ENCODE assay signal across 9 cellular contexts in the genomic region with DNA sequence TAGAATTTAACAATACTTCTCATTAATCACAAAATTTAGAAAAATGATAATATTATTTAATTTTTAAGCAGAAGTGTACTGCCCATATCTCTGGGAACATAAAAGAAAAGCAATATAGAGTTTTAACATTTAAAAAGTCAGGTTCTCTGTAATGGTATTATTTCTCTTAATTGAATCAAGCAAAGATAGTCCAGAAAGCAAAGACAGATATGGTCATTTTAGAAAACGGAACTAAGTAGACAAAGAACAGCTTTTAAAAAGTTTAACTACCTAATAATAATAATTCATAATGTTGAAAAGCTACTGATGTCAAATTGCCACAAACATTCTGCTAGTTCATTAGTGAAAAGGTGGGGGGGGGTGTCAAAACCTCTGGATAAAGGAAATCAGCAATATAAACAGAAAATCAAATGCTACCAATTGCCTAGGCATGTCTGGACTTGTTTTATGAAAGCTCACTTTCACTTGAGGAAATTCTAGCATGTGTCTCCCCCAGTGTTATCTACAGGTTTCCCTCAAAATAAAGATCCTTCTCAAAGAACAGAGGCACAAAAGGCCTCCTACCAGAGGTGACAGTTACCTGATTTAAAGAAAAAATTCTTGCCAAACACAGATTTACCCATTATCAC. TPM values are rescaled to one million over a fixed set of nuclear protein-coding genes. Genes with fewer than 3 reads are reported as not detected.
A peak's percentile ranks its signal among the peaks of the same experiment; 100 is the strongest.
DNase-seq lines count a peak whose midpoint lies in the region; ATAC-seq and TF ChIP-seq lines count a peak whose summit lies in the region.
"Had no signal": no experiment of that assay in that cellular context is flagged by ENCODE, and none has a peak within 500 bp of the region (broad histone marks: within the 10 kb centered on the region; RNA-seq: fewer than 3 reads in every experiment).

No MANE protein-coding gene starts in this region.

- peak overlapping the region; percentile 51; the same call in 1 of the 2 replicates for H3K27ac ChIP-seq in Panc1 (ENCODE audit: low read length)
- peak overlapping the region; percentile 83 for H3K27ac ChIP-seq in epithelial cell of prostate

- no peak for ATAC-seq in activated T-cell treated with anti-CD3 and anti-CD28 coated beads, Interleukin-2, amount 50 U/mL, for 4 hours
- ATAC-seq in Panc1: no peak

- H3K4me3 Mint-ChIP-seq in activated T-cell treated with anti-CD3 and anti-CD28 coated beads, Interleukin-2, amount 50 U/mL, for 24 hours: peak overlapping the region; percentile 51
- no peak overlapping the region for H3K4me3 Mint-ChIP-seq in activated T-cell treated with anti-CD3 and anti-CD28 coated beads, Interleukin-2, amount 50 U/mL, for 4 hours

- H3K27me3 ChIP-seq in Panc1 (ENCODE audit: control insufficient read depth, insufficient read depth, low read length): no peaks in the 10 kb centered on the region
- H3K27me3 ChIP-seq: spleen had no signal

- no peak for TF ChIP-seq CTCF in Panc1 (IDR thresholded peaks at IDR 0.05)

- peak overlapping the region in 1 of 2 experiments; percentile 90; a peak in 3 of 4 replicates for H3K4me3 ChIP-seq in Panc1 (ENCODE audit: low read depth in 2 of 2, low read length in 2 of 2)

- H3K36me3 ChIP-seq in Panc1 (ENCODE audit: control insufficient read depth, insufficient read depth, low read length): peaks cover 9% of the 10 kb centered on the region; the same call in 1 of the 2 replicates

- peaks cover 12% of the 10 kb centered on the region; the same call in 1 of the 2 replicates for H3K4me1 ChIP-seq in Panc1 (ENCODE audit: control insufficient read depth, insufficient read depth, low read length)

- H3K27me3 Mint-ChIP-seq in activated T-cell treated with anti-CD3 and anti-CD28 coated beads, Interleukin-2, amount 50 U/mL, for 24 hours: no peaks in the 10 kb centered on the region
- no peaks in the 10 kb centered on the region for H3K27me3 Mint-ChIP-seq in activated T-cell treated with anti-CD3 and anti-CD28 coated beads, Interleukin-2, amount 50 U/mL, for 4 hours (ENCODE audit: low read depth)

- BruUV-seq in Panc1 (replicated peaks; lab: Mats Ljungman, UMichigan): no TSS peak

- in situ Hi-C loops in Panc1 (cut with HindIII; ENCODE audit: low pct_unique_long_range_greater_than_20kb, low sequenced_read_pairs): no loop called here

- H3K9me3 ChIP-seq in Panc1 (ENCODE audit: control insufficient read depth, insufficient read depth, low read depth, low read length): no peaks in the 10 kb centered on the region
- H3K9me3 ChIP-seq: spleen had no signal

- no peak for DNase-seq in activated T-cell treated with anti-CD3 and anti-CD28 coated beads, Interleukin-2, amount 50 U/mL, for 24 hours
- DNase-seq in activated T-cell treated with anti-CD3 and anti-CD28 coated beads, Interleukin-2, amount 50 U/mL, for 4 hours: no peak
- DNase-seq in Panc1 (ENCODE audit: low read depth, low spot score) (no peak), epithelial cell of prostate (ENCODE audit: low read depth, low spot score) (no peak), stromal cell of bone marrow (ENCODE audit: low read depth) (peak; percentile 26), NCI-H1694 treated with DMSO at 0.1 percent for 48 hours (lab: John Stamatoyannopoulos, UW) (no peak), C1 segment of cervical spinal cord (lab: John Stamatoyannopoulos, UW) (no peak)
- DNase-seq in activated CD4-positive, alpha-beta T cell treated with anti-CD3 and anti-CD28 coated beads for 48 hours: no peak
- DNase-seq: spleen had no signal

- CTCF ChIA-PET in Panc1 (lab: Charles Lee): no interaction called here

- H3K27ac Mint-ChIP-seq in activated T-cell treated with anti-CD3 and anti-CD28 coated beads, Interleukin-2, amount 50 U/mL, for 24 hours: no peak overlapping the region

- peaks cover 33% of the 10 kb centered on the region for H3K36me3 Mint-ChIP-seq in activated T-cell treated with anti-CD3 and anti-CD28 coated beads, Interleukin-2, amount 50 U/mL, for 24 hours (ENCODE audit: low read depth)
- H3K36me3 Mint-ChIP-seq in activated T-cell treated with anti-CD3 and anti-CD28 coated beads, Interleukin-2, amount 50 U/mL, for 4 hours (ENCODE audit: insufficient read depth): peaks cover 16% of the 10 kb centered on the region

- H3K9me3 Mint-ChIP-seq in activated T-cell treated with anti-CD3 and anti-CD28 coated beads, Interleukin-2, amount 50 U/mL, for 24 hours: no peaks in the 10 kb centered on the region
- no peaks in the 10 kb centered on the region for H3K9me3 Mint-ChIP-seq in activated T-cell treated with anti-CD3 and anti-CD28 coated beads, Interleukin-2, amount 50 U/mL, for 4 hours

- POLR2A ChIA-PET in Panc1 (lab: Charles Lee): no interaction called here

- peaks cover 42% of the 10 kb centered on the region for H3K4me1 Mint-ChIP-seq in activated T-cell treated with anti-CD3 and anti-CD28 coated beads, Interleukin-2, amount 50 U/mL, for 24 hours (ENCODE audit: low read depth)
- peaks cover 44% of the 10 kb centered on the region for H3K4me1 Mint-ChIP-seq in activated T-cell treated with anti-CD3 and anti-CD28 coated beads, Interleukin-2, amount 50 U/mL, for 4 hours (ENCODE audit: low read depth)

- intact Hi-C loops in Panc1 (cut with micrococcal nuclease; ENCODE audit: unreplicated experiment): loop anchor here (1.0 kb wide), 1 partner anchor 246 kb away; no protein-coding TSS in a partner anchor

RNA-seq across cellular contexts. Expression of a gene that starts 1.7 kb away (rescaled TPM):
- 10 to 100 TPM in 1 of 3 donors, 1 to 10 TPM in 2; 9.3 to 13.5 (median 9.7) TPM for total RNA-seq in activated T-cell treated with anti-CD3 and anti-CD28 coated beads, Interleukin-2, amount 50 U/mL, for 4 hours
- total RNA-seq in Panc1 (2021; ENCODE audit: unreplicated experiment): 14.6 TPM
- 6.7 TPM for polyA plus RNA-seq in Panc1 (2012; ENCODE audit: insufficient read length)
